28 cellular contexts compared by ENCODE assay signal in genomic region chrX:817759-818158, GRCh38.
"Had no signal": no experiment of that assay in that cellular context is flagged by ENCODE, and none has a peak within 500 bp of the region (broad histone marks: within the 10 kb centered on the region; RNA-seq: fewer than 3 reads in every experiment).

No MANE protein-coding gene starts in this region.

- ATAC-seq: activated CD4-positive, CD25-positive, alpha-beta regulatory T cell treated with anti-CD3 and anti-CD28 coated beads, Interleukin-2, amount 50 U/mL, for 24 hours; activated CD8-positive, alpha-beta T cell treated with anti-CD3 and anti-CD28 coated beads for 36 hours; activated T-cell treated with anti-CD3 and anti-CD28 coated beads, Interleukin-2, amount 50 U/mL, for 4 hours; activated T-helper 17 cell treated with anti-CD3 and anti-CD28 coated beads, Interleukin-2, amount 50 U/mL, for 72 hours; T-helper 17 cell had no signal

- H3K4me1 Mint-ChIP-seq: activated B cell treated with CpG ODN at 0.5 μM for 24 hours; activated T-helper 17 cell treated with anti-CD3 and anti-CD28 coated beads, Interleukin-2, amount 50 U/mL, for 72 hours; central memory CD8-positive, alpha-beta T cell; T-helper 17 cell had no signal

- H3K36me3 Mint-ChIP-seq: activated naive CD8-positive, alpha-beta T cell had no signal

- H3K4me1 ChIP-seq: esophagus squamous epithelium had no signal

- H3K4me3 Mint-ChIP-seq: activated B cell treated with CpG ODN at 0.5 μM for 24 hours; activated CD8-positive, alpha-beta T cell treated with anti-CD3 and anti-CD28 coated beads for 36 hours; activated naive CD8-positive, alpha-beta T cell; activated T-cell treated with anti-CD3 and anti-CD28 coated beads, Interleukin-2, amount 50 U/mL, for 4 hours; activated T-helper 17 cell treated with anti-CD3 and anti-CD28 coated beads, Interleukin-2, amount 50 U/mL, for 72 hours; central memory CD8-positive, alpha-beta T cell; dendritic cell treated with granulocyte-macrophage colony-stimulating factor and Interleukin-4, amounts not matched to agents 40 ng/mL and 50 ng/mL, for 4 days; T-helper 17 cell had no signal

- DNase-seq: activated B cell treated with CpG ODN at 0.5 μM for 24 hours; activated CD4-positive, alpha-beta T cell treated with anti-CD3 and anti-CD28 coated beads for 48 hours; activated CD4-positive, alpha-beta T cell treated with anti-CD3 and anti-CD28 coated beads, Interleukin-2, amount 50 U/mL, for 1 hour; activated CD4-positive, alpha-beta T cell treated with anti-CD3 and anti-CD28 coated beads, Interleukin-2, amount 50 U/mL, for 48 hours; activated CD8-positive, alpha-beta memory T cell treated with anti-CD3 and anti-CD28 coated beads for 24 hours; activated CD8-positive, alpha-beta T cell treated with anti-CD3 and anti-CD28 coated beads for 36 hours; activated effector memory CD4-positive, alpha-beta T cell treated with Interleukin-2 at 50 U/mL for 16 hours; activated gamma-delta T cell treated with Interleukin-2 at 50 U/mL for 16 hours; activated naive CD4-positive, alpha-beta T cell treated with anti-CD3 and anti-CD28 coated beads, Interleukin-2, amount 50 U/mL, for 16 hours; activated naive CD4-positive, alpha-beta T cell treated with Interleukin-2 at 50 U/mL for 16 hours; activated T-cell treated with anti-CD3 and anti-CD28 coated beads, Interleukin-2, amount 50 U/mL, for 4 hours; amniotic stem cell; anterior cingulate cortex; brain microvascular endothelial cell; dorsolateral prefrontal cortex; effector memory CD4-positive, alpha-beta T cell; erythroblast; esophagus squamous epithelium; foreskin melanocyte; hippocampal formation; T-helper 17 cell had no signal

- H3K27me3 Mint-ChIP-seq: activated B cell treated with CpG ODN at 0.5 μM for 24 hours; activated CD8-positive, alpha-beta T cell treated with anti-CD3 and anti-CD28 coated beads for 36 hours; activated naive CD8-positive, alpha-beta T cell; activated T-helper 17 cell treated with anti-CD3 and anti-CD28 coated beads, Interleukin-2, amount 50 U/mL, for 72 hours; central memory CD8-positive, alpha-beta T cell; dendritic cell treated with granulocyte-macrophage colony-stimulating factor and Interleukin-4, amounts not matched to agents 40 ng/mL and 50 ng/mL, for 4 days; T-helper 17 cell had no signal

- H3K27ac ChIP-seq: brain microvascular endothelial cell, coronary artery, dorsolateral prefrontal cortex, esophagus squamous epithelium, VCaP had no signal

- H3K9me3 Mint-ChIP-seq: activated T-helper 17 cell treated with anti-CD3 and anti-CD28 coated beads, Interleukin-2, amount 50 U/mL, for 72 hours; dendritic cell treated with granulocyte-macrophage colony-stimulating factor and Interleukin-4, amounts not matched to agents 40 ng/mL and 50 ng/mL, for 4 days had no signal

- H3K36me3 ChIP-seq: brain microvascular endothelial cell, esophagus squamous epithelium had no signal

- H3K4me3 ChIP-seq: coronary artery, dorsolateral prefrontal cortex, esophagus squamous epithelium had no signal

- H3K27me3 ChIP-seq: brain microvascular endothelial cell, esophagus squamous epithelium had no signal

- H3K27ac Mint-ChIP-seq: activated B cell treated with CpG ODN at 0.5 μM for 24 hours; activated CD8-positive, alpha-beta T cell treated with anti-CD3 and anti-CD28 coated beads for 36 hours; activated naive CD8-positive, alpha-beta T cell; activated T-helper 17 cell treated with anti-CD3 and anti-CD28 coated beads, Interleukin-2, amount 50 U/mL, for 72 hours; dendritic cell treated with granulocyte-macrophage colony-stimulating factor and Interleukin-4, amounts not matched to agents 40 ng/mL and 50 ng/mL, for 4 days; T-helper 17 cell had no signal
